Comparison of ENCODE assay signal across 6 cellular contexts in the genomic region with DNA sequence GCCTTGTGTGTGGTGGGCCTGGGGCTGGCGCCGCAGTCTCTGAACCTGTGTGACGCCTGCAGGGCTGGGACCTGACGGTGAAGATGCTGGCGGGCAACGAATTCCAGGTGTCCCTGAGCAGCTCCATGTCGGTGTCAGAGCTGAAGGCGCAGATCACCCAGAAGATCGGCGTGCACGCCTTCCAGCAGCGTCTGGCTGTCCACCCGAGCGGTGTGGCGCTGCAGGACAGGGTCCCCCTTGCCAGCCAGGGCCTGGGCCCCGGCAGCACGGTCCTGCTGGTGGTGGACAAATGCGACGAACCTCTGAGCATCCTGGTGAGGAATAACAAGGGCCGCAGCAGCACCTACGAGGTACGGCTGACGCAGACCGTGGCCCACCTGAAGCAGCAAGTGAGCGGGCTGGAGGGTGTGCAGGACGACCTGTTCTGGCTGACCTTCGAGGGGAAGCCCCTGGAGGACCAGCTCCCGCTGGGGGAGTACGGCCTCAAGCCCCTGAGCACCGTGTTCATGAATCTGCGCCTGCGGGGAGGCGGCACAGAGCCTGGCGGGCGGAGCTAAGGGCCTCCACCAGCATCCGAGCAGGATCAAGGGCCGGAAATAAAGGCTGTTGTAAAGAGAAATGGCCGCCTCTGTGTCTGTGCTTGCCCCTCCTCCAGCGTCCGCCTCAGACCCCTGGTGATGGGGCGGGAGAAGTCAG. TPM values are rescaled to one million over a fixed set of nuclear protein-coding genes. Genes with fewer than 3 reads are reported as not detected.
A peak's percentile ranks its signal among the peaks of the same experiment; 100 is the strongest.
DNase-seq lines count a peak whose midpoint lies in the region; ATAC-seq, FAIRE-seq and TF ChIP-seq lines count a peak whose summit lies in the region.

No MANE protein-coding gene starts in this region.

- H3K36me3 ChIP-seq in Karpas-422 (ENCODE audit: insufficient read depth, low read length) (no peaks in the 10 kb centered on the region), osteoblast (ENCODE audit: insufficient read depth, low read length) (no peaks in the 10 kb centered on the region)

- CTCF ChIA-PET in A549 (lab: Yijun Ruan, JAX), result interaction anchor here (1.2 to 10.5 kb wide), 7 partner anchors 10 to 50 kb away, joined by 3 to 92 read pairs (median 27); no protein-coding TSS in a partner anchor

- H4K20me1 ChIP-seq in Karpas-422 (ENCODE audit: insufficient read depth, low read depth, low read length), result no peaks in the 10 kb centered on the region
- H4K20me1 ChIP-seq in osteoblast (ENCODE audit: insufficient read depth, low read length), result no peaks in the 10 kb centered on the region

- TF ChIP-seq POLR2A in A549 (IDR thresholded peaks at IDR 0.05; ENCODE audit: low read length), result no peak

- peaks cover 8% of the 10 kb centered on the region; the same call in 1 of the 3 replicates for H3K4me1 ChIP-seq in A549
- peaks cover 27% of the 10 kb centered on the region for H3K4me1 ChIP-seq in Karpas-422 (ENCODE audit: low read length)
- no peaks in the 10 kb centered on the region for H3K4me1 ChIP-seq in osteoblast (ENCODE audit: insufficient read depth, low read length)

- no peak for TF ChIP-seq RAD21 in A549 (conservative IDR thresholded peaks at IDR 0.05 in 1 of 2, IDR thresholded peaks at IDR 0.05 in 1 of 2)

- H3K79me2 ChIP-seq in Karpas-422 (ENCODE audit: low read length), result no peaks in the 10 kb centered on the region
- no peaks in the 10 kb centered on the region for H3K79me2 ChIP-seq in osteoblast (ENCODE audit: insufficient read depth, low read length)

- H3K27ac ChIP-seq in A549, result peak overlapping the region in 1 of 2 experiments; percentile 81; a peak in 4 of 6 replicates
- no peak overlapping the region for H3K27ac ChIP-seq in Karpas-422 (ENCODE audit: low read length)
- H3K27ac ChIP-seq in osteoblast (ENCODE audit: low read depth, low read length), result peak overlapping the region; percentile 93

- no peak for FAIRE-seq in A549 (lab: Jason Lieb, UNC)

- ATAC-seq in A549, result peak; percentile 4 to 5; a peak in 2 of 6 replicates
- ATAC-seq in HG03139 (IDR thresholded peaks at IDR 0.05; ENCODE audit: unreplicated experiment), result no peak
- no peak for ATAC-seq in GM21723 (IDR thresholded peaks at IDR 0.05; ENCODE audit: unreplicated experiment)

- H3K4me2 ChIP-seq in A549, result peak overlapping the region; percentile 92
- peak overlapping the region; percentile 91 for H3K4me2 ChIP-seq in Karpas-422 (ENCODE audit: low read depth, low read length, poor library complexity, severe bottlenecking)
- peak overlapping the region; percentile 96 for H3K4me2 ChIP-seq in osteoblast (ENCODE audit: insufficient read depth, low read length)

- DNase-seq in A549 (ENCODE audit: low read depth in 1 of 2, low spot score in 1 of 2) (no peak), Karpas-422 (no peak), cardiac fibroblast (ENCODE audit: low read depth in 2 of 2) (peak; percentile 45 to 53), osteoblast (ENCODE audit: insufficient read length, low spot score, missing footprints) (peak; percentile 49)

- POLR2A ChIA-PET in A549 (lab: Yijun Ruan, JAX), result interaction anchor here (1.0 kb wide), 1 partner anchor 11 kb away, joined by 3 read pairs; no protein-coding TSS in a partner anchor

- TF ChIP-seq CTCF in A549 (IDR thresholded peaks at IDR 0.05), result no peak
- no peak for TF ChIP-seq CTCF in cardiac fibroblast (IDR thresholded peaks at IDR 0.05; ENCODE audit: low read depth, low read length)
- TF ChIP-seq CTCF in osteoblast (IDR thresholded peaks at IDR 0.05; ENCODE audit: extremely low read depth, low read depth, low read length), result no peak

- H3K4me3 ChIP-seq in A549 (peak overlapping the region; percentile 60; the same call in 1 of the 3 replicates), Karpas-422 (ENCODE audit: low read length) (peak overlapping the region; percentile 75), cardiac fibroblast (replicated peaks in 1 of 2; ENCODE audit: low read depth in 2 of 2, low read length in 2 of 2) (peak overlapping the region; percentile 64 to 76), osteoblast (ENCODE audit: insufficient read depth, low read length) (peak overlapping the region; percentile 99)

- H2AFZ ChIP-seq in Karpas-422 (ENCODE audit: low read length) (peak overlapping the region; percentile 93; the same call in 1 of the 2 replicates), osteoblast (ENCODE audit: low read length) (peak overlapping the region; percentile 99)

- H3K9me3 ChIP-seq in A549, result no peaks in the 10 kb centered on the region
- H3K9me3 ChIP-seq in Karpas-422 (ENCODE audit: low read length), result no peaks in the 10 kb centered on the region
- no peaks in the 10 kb centered on the region for H3K9me3 ChIP-seq in osteoblast (ENCODE audit: low read depth, low read length)

- peak overlapping the region; percentile 72 for H3K9ac ChIP-seq in Karpas-422 (ENCODE audit: low read length)

- WGBS in A549 (ENCODE audit: missing lambda C conversion rate), result 90% methylated on average over 26 of the region's 41 CpGs

- no peak for TF ChIP-seq EP300 in A549 (IDR thresholded peaks at IDR 0.05)

- H3K9me2 ChIP-seq in Karpas-422 (replicated peaks; ENCODE audit: insufficient read depth, low read length), result no peaks in the 10 kb centered on the region

- H3K27me3 ChIP-seq in Karpas-422 (ENCODE audit: low read length) (no peaks in the 10 kb centered on the region), osteoblast (ENCODE audit: insufficient read depth, low read length) (no peaks in the 10 kb centered on the region)

TF ChIP-seq in A549, 52 proteins besides CTCF, POLR2A, EP300 and RAD21:
- TF ChIP-seq RNF2 (IDR thresholded peaks at IDR 0.05; ENCODE audit: borderline replicate concordance, low read depth), result no peak
- TF ChIP-seq MAFK (IDR thresholded peaks at IDR 0.05; ENCODE audit: partially characterized antibody), result no peak
- no peak for TF ChIP-seq MYC (IDR thresholded peaks at IDR 0.05; ENCODE audit: borderline replicate concordance, low read length)
- TF ChIP-seq, protein P1, sequence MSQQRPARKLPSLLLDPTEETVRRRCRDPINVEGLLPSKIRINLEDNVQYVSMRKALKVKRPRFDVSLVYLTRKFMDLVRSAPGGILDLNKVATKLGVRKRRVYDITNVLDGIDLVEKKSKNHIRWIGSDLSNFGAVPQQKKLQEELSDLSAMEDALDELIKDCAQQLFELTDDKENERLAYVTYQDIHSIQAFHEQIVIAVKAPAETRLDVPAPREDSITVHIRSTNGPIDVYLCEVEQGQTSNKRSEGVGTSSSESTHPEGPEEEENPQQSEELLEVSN (IDR thresholded peaks at IDR 0.05; ENCODE audit: borderline replicate concordance, low read depth), result no peak
- TF ChIP-seq TP53 (CRISPR knock-in tag; IDR thresholded peaks at IDR 0.05), result no peak
- no peak for TF ChIP-seq CEBPB (IDR thresholded peaks at IDR 0.05)
- TF ChIP-seq ZSCAN20 (CRISPR knock-in tag; IDR thresholded peaks at IDR 0.05), result no peak
- TF ChIP-seq FOSL2 (IDR thresholded peaks at IDR 0.05), result no peak
- no peak for TF ChIP-seq FOSL2 (CRISPR knock-in tag; IDR thresholded peaks at IDR 0.05)

RNA-seq across cellular contexts. Expression of gene ISG15, which starts 0.8 kb away (rescaled TPM):
- polyA plus RNA-seq in A549 (2011; rRNA removed) (4.3 and 4.6 TPM in 2 replicates), A549 (2017; fragmentation: RNase III; extraction: RNeasy Plus Mini Kit Qiagen cat#74134 plus additional on column Dnase treatment) (11.2 to 17.6 TPM (median 11.2 TPM) in 3 replicates)
- 15.8 and 18.5 TPM in 2 replicates for polyA plus RNA-seq in A549 (2012; cell fraction: cytosol; rRNA removed)
- 21.1 and 23.1 TPM in 2 replicates for polyA plus RNA-seq in A549 (2012; cell fraction: nucleus; rRNA removed)
- 0.78 and 0.95 TPM in 2 replicates for polyA minus RNA-seq in A549 (2011; rRNA and poly(A)+ RNA removed)
- 102 and 127 TPM in 2 replicates for total RNA-seq in Karpas-422 (2014; rRNA removed; shearing (Covaris generic); ENCODE audit: low replicate concordance)
- total RNA-seq in osteoblast, result 55.4 and 90.5 TPM in 2 replicates

RNA-seq across cellular contexts. Expression of gene AGRN, which starts 5.8 kb away (rescaled TPM):
- polyA plus RNA-seq in A549 (2011; rRNA removed) (23.9 and 34.9 TPM in 2 replicates), A549 (2017; fragmentation: RNase III; extraction: RNeasy Plus Mini Kit Qiagen cat#74134 plus additional on column Dnase treatment) (88.0 to 95.3 TPM (median 90.9 TPM) in 3 replicates)
- polyA plus RNA-seq in A549 (2012; cell fraction: cytosol; rRNA removed), result 54.0 and 72.0 TPM in 2 replicates
- polyA plus RNA-seq in A549 (2012; cell fraction: nucleus; rRNA removed), result 477 and 531 TPM in 2 replicates
- 27.8 and 31.7 TPM in 2 replicates for polyA minus RNA-seq in A549 (2011; rRNA and poly(A)+ RNA removed)
- 2.4 and 8.4 TPM in 2 replicates for total RNA-seq in Karpas-422 (2014; rRNA removed; shearing (Covaris generic); ENCODE audit: low replicate concordance)
- total RNA-seq in osteoblast, result 14.7 and 30.0 TPM in 2 replicates

RNA-seq across cellular contexts. Expression of gene HES4, which starts 14.2 kb away (rescaled TPM):
- polyA plus RNA-seq in A549 (2011; rRNA removed) (4.2 and 5.9 TPM in 2 replicates), A549 (2017; fragmentation: RNase III; extraction: RNeasy Plus Mini Kit Qiagen cat#74134 plus additional on column Dnase treatment) (8.4 to 9.6 TPM (median 8.8 TPM) in 3 replicates)
- 32.9 and 46.9 TPM in 2 replicates for polyA plus RNA-seq in A549 (2012; cell fraction: cytosol; rRNA removed)
- polyA plus RNA-seq in A549 (2012; cell fraction: nucleus; rRNA removed), result 111 and 145 TPM in 2 replicates
- 0.99 and 3.5 TPM in 2 replicates for polyA minus RNA-seq in A549 (2011; rRNA and poly(A)+ RNA removed)
- not detected in 2 replicates for total RNA-seq in Karpas-422 (2014; rRNA removed; shearing (Covaris generic); ENCODE audit: low replicate concordance)
- total RNA-seq in osteoblast, result 0.29 and 0.72 TPM in 2 replicates

RNA-seq across cellular contexts. Expression of gene PERM1, which starts 32.2 kb away (rescaled TPM):
- polyA plus RNA-seq in A549 (2011; rRNA removed) (not detected in 2 replicates), A549 (2017; fragmentation: RNase III; extraction: RNeasy Plus Mini Kit Qiagen cat#74134 plus additional on column Dnase treatment) (0.12 to 0.33 TPM (median 0.30 TPM) in 3 replicates)
- 0.03 and 0.05 TPM in 2 replicates for polyA plus RNA-seq in A549 (2012; cell fraction: cytosol; rRNA removed)
- polyA plus RNA-seq in A549 (2012; cell fraction: nucleus; rRNA removed), result 0.09 and 0.17 TPM in 2 replicates
- polyA minus RNA-seq in A549 (2011; rRNA and poly(A)+ RNA removed), result 0.12 TPM in 1 of 2 replicates, not detected in the other
- total RNA-seq in Karpas-422 (2014; rRNA removed; shearing (Covaris generic); ENCODE audit: low replicate concordance), result not detected in 2 replicates
- total RNA-seq in osteoblast, result not detected in 2 replicates

RNA-seq across cellular contexts. Expression of gene PLEKHN1, which starts 47.8 kb away (rescaled TPM):
- polyA plus RNA-seq in A549 (2011; rRNA removed), result 0.61 and 0.75 TPM in 2 replicates
- polyA plus RNA-seq in A549 (2012; cell fraction: cytosol; rRNA removed), result 1.6 and 2.3 TPM in 2 replicates
- polyA plus RNA-seq in A549 (2012; cell fraction: nucleus; rRNA removed), result 9.4 and 13.1 TPM in 2 replicates
- 3.2 to 3.6 TPM (median 3.4 TPM) in 3 replicates for polyA plus RNA-seq in A549 (2017; fragmentation: RNase III; extraction: RNeasy Plus Mini Kit Qiagen cat#74134 plus additional on column Dnase treatment)
- 0.33 and 0.73 TPM in 2 replicates for polyA minus RNA-seq in A549 (2011; rRNA and poly(A)+ RNA removed)
- 0.72 TPM in 1 of 2 replicates, not detected in the other for total RNA-seq in Karpas-422 (2014; rRNA removed; shearing (Covaris generic); ENCODE audit: low replicate concordance)
- 0.36 and 0.88 TPM in 2 replicates for total RNA-seq in osteoblast

Comparison
In these comparisons a context has a peak if more than half of its experiments do, and no peak if none do; other contexts are left out.
1. ATAC-seq: peak in A549 (2 of 2); none in HG03139 (single experiment) and GM21723 (single experiment).
2. DNase-seq: peak in cardiac fibroblast (2 of 2) and osteoblast (single experiment); none in A549 (0 of 2) and Karpas-422 (single experiment).
3. Peak in every context shown above with its lines, with median percentiles within 50 percentile points of each other: H3K4me2 ChIP-seq and H3K4me3 ChIP-seq.